ENCODE assay signal across 20 cellular contexts in genomic region chr2:40394030-40394429, GRCh38. TPM values are rescaled to one million over a fixed set of nuclear protein-coding genes. Genes with fewer than 3 reads are reported as not detected.
DNase-seq lines count a peak whose midpoint lies in the region; ATAC-seq and TF ChIP-seq lines count a peak whose summit lies in the region.
"Had no signal": no experiment of that assay in that cellular context is flagged by ENCODE, and none has a peak within 500 bp of the region (broad histone marks: within the 10 kb centered on the region; RNA-seq: fewer than 3 reads in every experiment).

No MANE protein-coding gene starts in this region.

- TF ChIP-seq POLR2A in uterus (IDR thresholded peaks at IDR 0.05) (no peak), erythroblast (IDR thresholded peaks at IDR 0.05; ENCODE audit: low read length) (no peak)

- no peak for DNase-seq in Right ventricle myocardium inferior (ENCODE audit: missing footprints)
- no peak for DNase-seq in right cardiac atrium
- peak; percentile 59 for DNase-seq in NOMO-1 treated with dmso at 0.1 percent for 144 hours (lab: John Stamatoyannopoulos, UW; ENCODE audit: unreplicated experiment)
- DNase-seq in lower lobe of right lung, result no peak
- DNase-seq in uterus, result no peak
- DNase-seq in GM10248 (ENCODE audit: extremely low spot score), result no peak
- no peak for DNase-seq in stimulated activated CD4-positive, alpha-beta T cell treated with anti-CD3 and anti-CD28 coated beads, Interleukin-2, amount 100 ng/mL, for 24 hours
- DNase-seq in erythroblast (lab: John Stamatoyannopoulos, UW), result no peak
- DNase-seq: 8988T, DMS 273 treated with DMSO at 0.1 percent for 48 hours, EL, GOT3, NCI-H1105 treated with DMSO at 0.1 percent for 48 hours, NCI-H187 treated with DMSO at 0.1 percent for 48 hours, NCI-H2171 treated with DMSO at 0.1 percent for 48 hours, NCI-H510A, SK-N-SH had no signal

- TF ChIP-seq CTCF in lower lobe of right lung (IDR thresholded peaks at IDR 0.05), result no peak
- TF ChIP-seq CTCF in uterus (IDR thresholded peaks at IDR 0.05), result no peak
- no peak for TF ChIP-seq CTCF in GM10248 (IDR thresholded peaks at IDR 0.05; ENCODE audit: control extremely low read depth, extremely low read depth, low read depth, missing control alignments)

- WGBS in right cardiac atrium, result 63% methylated on average over 4 of the region's 4 CpGs

- POLR2A ChIA-PET in GM10248 (lab: Yijun Ruan, JAX), result no interaction called here

- H3K9me3 ChIP-seq in right cardiac atrium (ENCODE audit: control insufficient read depth, low read length) (no peaks in the 10 kb centered on the region), lower lobe of right lung (no peaks in the 10 kb centered on the region), uterus (no peaks in the 10 kb centered on the region)
- H3K9me3 ChIP-seq: SK-N-SH had no signal

- intact Hi-C loops in Right ventricle myocardium inferior (cut with DNase I) (no loop called here), right cardiac atrium (cut with DNase I) (no loop called here), lower lobe of right lung (cut with DNase I) (no loop called here), uterus (cut with DNase I; ENCODE audit: low total_unique reads) (no loop called here)

- H3K27me3 ChIP-seq in right cardiac atrium (ENCODE audit: control insufficient read depth, insufficient read depth) (no peaks in the 10 kb centered on the region), lower lobe of right lung (ENCODE audit: low read depth) (no peaks in the 10 kb centered on the region), uterus (no peaks in the 10 kb centered on the region)
- H3K27me3 ChIP-seq: BLaER1 treated with 17β-estradiol and CSF1 and Interleukin-3, amounts not matched to agents 10 nM and 100 nM had no signal

- H3K4me1 ChIP-seq in right cardiac atrium (ENCODE audit: control insufficient read depth, insufficient read depth, low read length), result peaks cover 6% of the 10 kb centered on the region
- H3K4me1 ChIP-seq in lower lobe of right lung, result no peaks in the 10 kb centered on the region
- peaks cover 0 to 5% of the 10 kb centered on the region in 2 donors for H3K4me1 ChIP-seq in uterus

- peak; percentile 26 for ATAC-seq in Right ventricle myocardium inferior
- no peak for ATAC-seq in right cardiac atrium
- peak; percentile 48 to 66 for ATAC-seq in lower lobe of right lung
- ATAC-seq: K562 had no signal

- CTCF ChIA-PET in GM10248 (lab: Yijun Ruan, JAX), result interaction anchor here (1.2 kb wide), 1 partner anchor 64 kb away, joined by 3 read pairs; no protein-coding TSS in a partner anchor

- no peak overlapping the region for H3K4me3 ChIP-seq in right cardiac atrium (ENCODE audit: low read length)
- H3K4me3 ChIP-seq in lower lobe of right lung, result no peak overlapping the region
- H3K4me3 ChIP-seq in uterus, result no peak overlapping the region
- H3K4me3 ChIP-seq: BLaER1 treated with 17β-estradiol and CSF1 and Interleukin-3, amounts not matched to agents 10 nM and 100 nM; K562 had no signal

- H3K27ac ChIP-seq in right cardiac atrium (ENCODE audit: low read length) (no peak overlapping the region), lower lobe of right lung (no peak overlapping the region), uterus (peak overlapping the region; percentile 1 to 74)
- H3K27ac ChIP-seq: HL-60 had no signal

- no peaks in the 10 kb centered on the region for H3K36me3 ChIP-seq in lower lobe of right lung
- no peaks in the 10 kb centered on the region for H3K36me3 ChIP-seq in uterus

RNA-seq across cellular contexts. Expression of gene SLC8A1, which starts 57.9 kb away (rescaled TPM):
- total RNA-seq in Right ventricle myocardium inferior, result 999 TPM
- total RNA-seq in right cardiac atrium, result 100 to 1,000 TPM; 761 to 907 (median 821) TPM
- 41.8 TPM for polyA plus RNA-seq in right cardiac atrium
- total RNA-seq in lower lobe of right lung, result 58.5 TPM
- 100 to 1,000 TPM in 3 of 4 donors, 10 to 100 TPM in 1; 61.2 to 257 (median 140) TPM for total RNA-seq in uterus
- total RNA-seq: K562 had no signal
- polyA plus RNA-seq: K562 had no signal

Comparison
In these comparisons a context has a peak if more than half of its experiments do, and no peak if none do; other contexts are left out.
1. ATAC-seq: peak in Right ventricle myocardium inferior (single experiment) and lower lobe of right lung (2 of 2); none in right cardiac atrium (0 of 2).
2. H3K27ac ChIP-seq: peak in uterus (2 of 2); none in right cardiac atrium (single experiment) and lower lobe of right lung (single experiment).